Comparison of ENCODE assay signal across 1 cellular context in the genomic region with DNA sequence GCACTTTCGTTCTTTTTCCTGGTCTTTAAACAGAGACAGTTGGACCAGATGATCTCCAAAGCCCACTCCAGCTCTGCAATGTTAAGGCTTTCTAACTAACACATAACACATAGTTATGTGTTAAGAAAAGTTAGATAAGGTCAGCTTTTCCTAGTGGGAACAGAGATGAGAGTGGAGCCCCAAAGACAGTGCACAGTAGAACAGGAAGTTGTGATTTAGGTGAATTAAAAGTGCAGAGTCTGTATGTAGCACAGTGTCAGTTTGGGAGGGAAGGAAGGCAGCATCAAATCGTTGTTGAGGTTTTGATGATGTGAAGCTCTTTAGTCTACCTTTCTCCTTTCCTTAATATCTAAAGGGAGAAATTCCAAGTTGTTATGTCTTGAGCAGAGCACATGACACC.
TF ChIP-seq lines count a peak whose summit lies in the region.

No MANE protein-coding gene starts in this region.

TF ChIP-seq in GM23338, 12 proteins besides CTCF, POLR2A, EP300 and RAD21:
- TF ChIP-seq STAT1 (IDR thresholded peaks at IDR 0.05; ENCODE audit: unreplicated experiment) (no peak), ZNF331 (CRISPR knock-in tag; IDR thresholded peaks at IDR 0.05; ENCODE audit: low read depth) (no peak), NANOG (IDR thresholded peaks at IDR 0.05; ENCODE audit: borderline replicate concordance) (no peak), POLR2AphosphoS5 (IDR thresholded peaks at IDR 0.05; ENCODE audit: low read depth) (no peak)
- TF ChIP-seq, protein P1, sequence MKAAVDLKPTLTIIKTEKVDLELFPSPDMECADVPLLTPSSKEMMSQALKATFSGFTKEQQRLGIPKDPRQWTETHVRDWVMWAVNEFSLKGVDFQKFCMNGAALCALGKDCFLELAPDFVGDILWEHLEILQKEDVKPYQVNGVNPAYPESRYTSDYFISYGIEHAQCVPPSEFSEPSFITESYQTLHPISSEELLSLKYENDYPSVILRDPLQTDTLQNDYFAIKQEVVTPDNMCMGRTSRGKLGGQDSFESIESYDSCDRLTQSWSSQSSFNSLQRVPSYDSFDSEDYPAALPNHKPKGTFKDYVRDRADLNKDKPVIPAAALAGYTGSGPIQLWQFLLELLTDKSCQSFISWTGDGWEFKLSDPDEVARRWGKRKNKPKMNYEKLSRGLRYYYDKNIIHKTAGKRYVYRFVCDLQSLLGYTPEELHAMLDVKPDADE (IDR thresholded peaks at IDR 0.05): no peak
